1 cellular context compared by ENCODE assay signal in the genomic region with DNA sequence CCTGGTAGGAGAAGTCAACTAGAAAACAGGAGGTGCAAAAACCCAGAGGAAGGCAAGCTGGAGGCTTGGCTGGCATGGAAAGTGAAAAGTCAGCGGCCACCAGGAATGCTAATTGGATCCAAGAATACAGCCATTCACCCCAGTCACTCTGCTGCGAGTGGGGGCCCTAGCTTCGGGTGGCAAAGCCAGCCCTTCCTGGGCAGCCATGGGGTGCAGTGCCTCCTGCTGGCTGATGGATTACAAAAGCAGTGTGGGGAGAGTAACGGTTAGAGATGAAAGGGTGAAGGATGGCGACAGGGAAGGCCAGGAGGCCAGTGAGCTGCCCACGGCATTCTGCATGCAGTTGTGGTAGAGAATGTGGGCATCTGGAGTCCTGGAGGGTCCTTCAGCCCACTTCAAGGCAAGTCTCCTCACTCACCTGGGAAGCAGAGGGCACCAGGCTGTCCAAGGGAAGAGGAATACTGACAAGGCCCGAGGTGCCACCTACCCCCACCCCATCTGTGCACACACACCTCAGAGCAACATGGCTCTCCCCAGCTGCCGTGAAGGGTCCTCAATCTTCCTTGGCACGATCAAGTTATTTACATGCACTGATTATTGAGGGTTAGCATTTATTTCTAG.
TF ChIP-seq lines count a peak whose summit lies in the region.

No MANE protein-coding gene starts in this region.

TF ChIP-seq in H1, 55 proteins besides CTCF, POLR2A, EP300 and RAD21:
- TF ChIP-seq EGR1 (IDR thresholded peaks at IDR 0.05; ENCODE audit: borderline replicate concordance, low read depth, low read length): no peak
